16 cellular contexts compared by ENCODE assay signal in genomic region chr3:72590732-72591192, GRCh38.
DNase-seq lines count a peak whose midpoint lies in the region; ATAC-seq and TF ChIP-seq lines count a peak whose summit lies in the region.
"Had no signal": no experiment of that assay in that cellular context is flagged by ENCODE, and none has a peak within 500 bp of the region (broad histone marks: within the 10 kb centered on the region; RNA-seq: fewer than 3 reads in every experiment).

No MANE protein-coding gene starts in this region.

- H2BK12ac ChIP-seq in trophoblast cell (ENCODE audit: low read length): peak overlapping the region; percentile 23

- H3K4ac ChIP-seq in trophoblast cell (ENCODE audit: low read depth, low read length): no peak overlapping the region

- TF ChIP-seq CTCF in Caco-2 (IDR thresholded peaks at IDR 0.05; ENCODE audit: insufficient read depth in 1 of 2, low read depth in 1 of 2, low read length in 1 of 2, severe bottlenecking in 1 of 2, unreplicated experiment in 1 of 2) (no peak), vagina (IDR thresholded peaks at IDR 0.05) (no peak), CD14-positive monocyte (IDR thresholded peaks at IDR 0.05) (no peak)

- no peaks in the 10 kb centered on the region for H3K9me3 Mint-ChIP-seq in Caco-2 (ENCODE audit: unreplicated experiment)
- H3K9me3 Mint-ChIP-seq in CD14-positive monocyte: peaks cover 0 to 2% (median 0%) of the 10 kb centered on the region in 7 donors
- H3K9me3 Mint-ChIP-seq: activated CD4-positive, alpha-beta memory T cell treated with anti-CD3 and anti-CD28 coated beads for 36 hours; activated T-cell treated with anti-CD3 and anti-CD28 coated beads, Interleukin-2, amount 50 U/mL, for 24 hours had no signal

- intact Hi-C loops in Caco-2 (cut with micrococcal nuclease; ENCODE audit: unreplicated experiment) (no loop called here), vagina (cut with DNase I) (no loop called here), CD14-positive monocyte (cut with micrococcal nuclease) (loop anchor here in 1 of 2 donors (10.0 kb wide), 1 partner anchor 64 kb away; no protein-coding TSS in a partner anchor)

- no peak overlapping the region for H3K27ac ChIP-seq in trophoblast cell (ENCODE audit: low read depth, low read length)
- no peak overlapping the region for H3K27ac ChIP-seq in vagina

- H3K14ac ChIP-seq in trophoblast cell (ENCODE audit: low read length): no peak overlapping the region

- no peak overlapping the region for H4K12ac ChIP-seq in trophoblast cell (ENCODE audit: low read depth, low read length)

- H3K9me3 ChIP-seq in Caco-2 (no peaks in the 10 kb centered on the region), NT2/D1 (ENCODE audit: insufficient read depth, low read length) (no peaks in the 10 kb centered on the region), trophoblast cell (ENCODE audit: insufficient read depth, low read depth, low read length) (peaks cover 1% of the 10 kb centered on the region), vagina (no peaks in the 10 kb centered on the region)
- H3K9me3 ChIP-seq: heart left ventricle had no signal

- peak; percentile 58 to 75 for DNase-seq in Caco-2
- peak; percentile 65 for DNase-seq in NT2/D1 (ENCODE audit: low read depth, low spot score)
- DNase-seq in iPS-NIHi7 (ENCODE audit: extremely low spot score): peak; percentile 71
- no peak for DNase-seq in trophoblast cell
- DNase-seq in AML-193 (lab: John Stamatoyannopoulos, UW): no peak
- no peak for DNase-seq in vagina (ENCODE audit: extremely low spot score in 2 of 2)
- DNase-seq in CD14-positive monocyte (ENCODE audit: low spot score): no peak
- DNase-seq: activated CD4-positive, alpha-beta memory T cell treated with anti-CD3 and anti-CD28 coated beads for 36 hours; activated T-cell treated with anti-CD3 and anti-CD28 coated beads, Interleukin-2, amount 50 U/mL, for 24 hours; kidney glomerular epithelial cell; NCI-H748 treated with DMSO at 0.1 percent for 48 hours; stimulated activated naive CD4-positive, alpha-beta T cell had no signal

- no peak overlapping the region for H2AK5ac ChIP-seq in trophoblast cell (ENCODE audit: low read length)

- H3K36me3 Mint-ChIP-seq in Caco-2 (ENCODE audit: insufficient read depth, unreplicated experiment) (no peaks in the 10 kb centered on the region), CD14-positive monocyte (peaks cover 0 to 3% of the 10 kb centered on the region in 2 donors)
- H3K36me3 Mint-ChIP-seq: activated CD4-positive, alpha-beta memory T cell treated with anti-CD3 and anti-CD28 coated beads for 36 hours; activated naive CD8-positive, alpha-beta T cell; brain had no signal

- no CpG with 5 or more reads among the region's 12 CpGs for whole genome bisulfite sequencing in trophoblast cell (ENCODE audit: extremely low coverage, insufficient coverage, insufficient read length)

- H4K8ac ChIP-seq in trophoblast cell (ENCODE audit: low read depth, low read length): no peak overlapping the region

- no peak overlapping the region for H3K4me3 Mint-ChIP-seq in Caco-2 (ENCODE audit: unreplicated experiment)
- H3K4me3 Mint-ChIP-seq in CD14-positive monocyte: no peak overlapping the region
- H3K4me3 Mint-ChIP-seq: activated CD4-positive, alpha-beta memory T cell treated with anti-CD3 and anti-CD28 coated beads for 36 hours; activated naive CD8-positive, alpha-beta T cell; activated T-cell treated with anti-CD3 and anti-CD28 coated beads, Interleukin-2, amount 50 U/mL, for 24 hours had no signal

- no peaks in the 10 kb centered on the region for H3K79me2 ChIP-seq in trophoblast cell (ENCODE audit: control insufficient read depth, insufficient read depth, low read length, poor library complexity)

- H3K4me1 Mint-ChIP-seq in Caco-2 (ENCODE audit: low read depth, unreplicated experiment) (peaks cover 17% of the 10 kb centered on the region), CD14-positive monocyte (peaks cover 23% of the 10 kb centered on the region)

- CTCF ChIA-PET in Caco-2 (lab: Charles Lee): no interaction called here

- H3K27me3 ChIP-seq in Caco-2 (replicated peaks; ENCODE audit: control insufficient read depth, insufficient read depth, low read length) (no peaks in the 10 kb centered on the region), NT2/D1 (ENCODE audit: insufficient read depth, insufficient read length) (peaks cover 34% of the 10 kb centered on the region), trophoblast cell (ENCODE audit: insufficient read depth, low read length) (no peaks in the 10 kb centered on the region), vagina (no peaks in the 10 kb centered on the region)
- H3K27me3 ChIP-seq: heart left ventricle had no signal

- no peak overlapping the region for H2AFZ ChIP-seq in trophoblast cell (ENCODE audit: insufficient read depth, low read length, poor library complexity)

- H3K27ac Mint-ChIP-seq in Caco-2 (ENCODE audit: unreplicated experiment) (peak overlapping the region; percentile 61), CD14-positive monocyte (no peak overlapping the region)
- H3K27ac Mint-ChIP-seq: activated CD4-positive, alpha-beta memory T cell treated with anti-CD3 and anti-CD28 coated beads for 36 hours; activated naive CD8-positive, alpha-beta T cell; activated T-cell treated with anti-CD3 and anti-CD28 coated beads, Interleukin-2, amount 50 U/mL, for 24 hours had no signal

- H3K4me3 ChIP-seq in Caco-2 (ENCODE audit: low read depth, low read length) (no peak overlapping the region), NT2/D1 (ENCODE audit: insufficient read length, low read depth) (no peak overlapping the region), trophoblast cell (ENCODE audit: low read depth, low read length) (no peak overlapping the region), vagina (no peak overlapping the region)
- H3K4me3 ChIP-seq: heart left ventricle had no signal

- no peaks in the 10 kb centered on the region for H3K27me3 Mint-ChIP-seq in Caco-2 (ENCODE audit: insufficient read depth, unreplicated experiment)
- peaks cover 0 to 2% (median 2%) of the 10 kb centered on the region in 3 donors for H3K27me3 Mint-ChIP-seq in CD14-positive monocyte (ENCODE audit: low read depth in 3 of 3)
- H3K27me3 Mint-ChIP-seq: activated CD4-positive, alpha-beta memory T cell treated with anti-CD3 and anti-CD28 coated beads for 36 hours; activated naive CD8-positive, alpha-beta T cell; activated T-cell treated with anti-CD3 and anti-CD28 coated beads, Interleukin-2, amount 50 U/mL, for 24 hours had no signal

- TF ChIP-seq POLR2A in vagina (IDR thresholded peaks at IDR 0.05): no peak

- H2BK5ac ChIP-seq in trophoblast cell (ENCODE audit: low read depth, low read length, poor library complexity): no peak overlapping the region

- no peaks in the 10 kb centered on the region for H3K79me1 ChIP-seq in trophoblast cell (ENCODE audit: low read length)

- H3K9ac ChIP-seq in NT2/D1 (ENCODE audit: insufficient read length, low read depth) (no peak overlapping the region), trophoblast cell (ENCODE audit: low read length) (no peak overlapping the region)

- H3K4me2 ChIP-seq in trophoblast cell (ENCODE audit: low read length): no peak overlapping the region

- POLR2A ChIA-PET in Caco-2 (lab: Charles Lee): no interaction called here

- ATAC-seq in GM21786 (IDR thresholded peaks at IDR 0.05; ENCODE audit: unreplicated experiment): no peak

- H3K18ac ChIP-seq in trophoblast cell (ENCODE audit: low read length): no peak overlapping the region

- no peak overlapping the region for H4K91ac ChIP-seq in trophoblast cell (ENCODE audit: low read depth, low read length)

- no peaks in the 10 kb centered on the region for H3K36me3 ChIP-seq in Caco-2 (ENCODE audit: control insufficient read depth, insufficient read depth, low read length)
- no peaks in the 10 kb centered on the region for H3K36me3 ChIP-seq in NT2/D1 (ENCODE audit: insufficient read depth, insufficient read length, low read length)
- no peaks in the 10 kb centered on the region for H3K36me3 ChIP-seq in trophoblast cell (ENCODE audit: control insufficient read depth in 1 of 2, insufficient read depth in 2 of 2, low read length in 2 of 2)
- H3K36me3 ChIP-seq in vagina: no peaks in the 10 kb centered on the region
- H3K36me3 ChIP-seq: heart left ventricle had no signal

- no peak overlapping the region for H3K23ac ChIP-seq in trophoblast cell (ENCODE audit: low read length)

- BruUV-seq in Caco-2 (replicated peaks; lab: Mats Ljungman, UMichigan): no TSS peak

- H2BK120ac ChIP-seq in trophoblast cell (ENCODE audit: insufficient read depth, low read length, poor library complexity): no peak overlapping the region

- H3K4me1 ChIP-seq in Caco-2: peaks cover 42% of the 10 kb centered on the region
- H3K4me1 ChIP-seq in NT2/D1 (ENCODE audit: insufficient read depth, insufficient read length): peaks cover 7% of the 10 kb centered on the region
- peaks cover 15 to 18% of the 10 kb centered on the region in 2 experiments for H3K4me1 ChIP-seq in trophoblast cell (ENCODE audit: control insufficient read depth in 1 of 2, insufficient read depth in 2 of 2, low read length in 2 of 2)
- H3K4me1 ChIP-seq in vagina: peaks cover 17% of the 10 kb centered on the region

Comparison
In these comparisons a context has a peak if more than half of its experiments do, and no peak if none do; other contexts are left out.
1. DNase-seq: peak in Caco-2 (2 of 2), NT2/D1 (single experiment) and iPS-NIHi7 (single experiment); none in trophoblast cell (0 of 2), AML-193 (0 of 2), vagina (0 of 2) and CD14-positive monocyte (single experiment).